Comparison of ENCODE assay signal across 16 cellular contexts in the genomic region with DNA sequence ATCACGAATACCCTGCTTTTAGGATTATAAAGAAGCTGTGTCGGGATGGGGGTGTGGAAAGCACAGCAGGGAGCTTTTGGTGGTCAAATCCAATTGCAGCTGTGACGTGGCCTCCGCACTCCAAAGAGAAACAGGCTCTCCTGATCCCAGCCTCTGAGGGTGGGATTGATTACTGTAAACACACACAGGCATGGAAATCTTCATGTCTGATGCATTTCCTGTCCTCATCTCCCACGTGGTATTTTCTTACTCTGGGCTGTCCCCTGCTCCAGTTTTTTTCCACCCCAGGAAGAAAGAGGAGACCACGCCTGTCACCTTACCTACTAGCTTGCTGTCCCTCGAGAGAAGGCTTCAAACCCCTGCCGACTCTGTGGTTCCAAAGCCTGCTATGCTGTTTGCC. TPM values are rescaled to one million over a fixed set of nuclear protein-coding genes. Genes with fewer than 3 reads are reported as not detected.
DNase-seq lines count a peak whose midpoint lies in the region; ATAC-seq and TF ChIP-seq lines count a peak whose summit lies in the region.
"Had no signal": no experiment of that assay in that cellular context is flagged by ENCODE, and none has a peak within 500 bp of the region (broad histone marks: within the 10 kb centered on the region; RNA-seq: fewer than 3 reads in every experiment).

No MANE protein-coding gene starts in this region.

- no peak overlapping the region for H2AK5ac ChIP-seq in mesendoderm (ENCODE audit: low read length)

- H3K9ac ChIP-seq in mesendoderm (ENCODE audit: low read length), result no peak overlapping the region

- DNase-seq in AG09319 (ENCODE audit: extremely low read depth, low read depth), result peak; percentile 62
- DNase-seq in HCEC 1CT, result peak; percentile 51
- DNase-seq in choroid plexus epithelial cell (ENCODE audit: low read depth), result peak; percentile 91
- peak; percentile 91 for DNase-seq in mesendoderm
- DNase-seq in NCI-H187 (lab: John Stamatoyannopoulos, UW), result no peak
- DNase-seq in NCI-H510A treated with DMSO at 0.1 percent for 48 hours (lab: John Stamatoyannopoulos, UW), result no peak
- no peak for DNase-seq in foreskin melanocyte
- DNase-seq: activated B cell treated with CpG ODN at 0.5 μM for 24 hours; CD4-positive, CD25-positive, alpha-beta regulatory T cell; colonic mucosa; immature natural killer cell; naive thymus-derived CD4-positive, alpha-beta T cell; NCI-H1092; NCI-H524 had no signal

- WGBS in mesendoderm (ENCODE audit: extremely low coverage, insufficient coverage, low lambda C conversion rate), result no CpG with 5 or more reads among the region's 8 CpGs

- no peak overlapping the region for H2BK15ac ChIP-seq in mesendoderm (replicated peaks; ENCODE audit: low read depth)

- no peak overlapping the region for H3K18ac ChIP-seq in mesendoderm (ENCODE audit: low read length)

- no peak overlapping the region for H3K23ac ChIP-seq in mesendoderm (ENCODE audit: low read length)

- H3K4me3 ChIP-seq in choroid plexus epithelial cell (ENCODE audit: low read depth, low read length) (peak overlapping the region; percentile 40), mesendoderm (ENCODE audit: low read length) (no peak overlapping the region)
- H3K4me3 ChIP-seq: colonic mucosa, esophagus muscularis mucosa had no signal

- no peaks in the 10 kb centered on the region for H3K4me1 ChIP-seq in mesendoderm (ENCODE audit: control insufficient read depth, low read depth, low read length)
- H3K4me1 ChIP-seq: colonic mucosa had no signal

- H3K56ac ChIP-seq in mesendoderm (ENCODE audit: low read length), result no peak overlapping the region

- H3K4ac ChIP-seq in mesendoderm (ENCODE audit: low read depth, low read length), result no peak overlapping the region

- no peaks in the 10 kb centered on the region for H3K79me1 ChIP-seq in mesendoderm (ENCODE audit: low read length)

- TF ChIP-seq CTCF in AG09319 (IDR thresholded peaks at IDR 0.05; ENCODE audit: low read depth, low read length) (no peak), choroid plexus epithelial cell (conservative IDR thresholded peaks at IDR 0.05; ENCODE audit: low read depth, low read length) (no peak)

- H3K79me2 ChIP-seq in mesendoderm (ENCODE audit: control insufficient read depth, insufficient read depth, low read length), result no peaks in the 10 kb centered on the region

- ATAC-seq in GM21619 (IDR thresholded peaks at IDR 0.05; ENCODE audit: unreplicated experiment), result no peak
- ATAC-seq: naive thymus-derived CD4-positive, alpha-beta T cell had no signal

- H3K36me3 ChIP-seq in mesendoderm (ENCODE audit: control insufficient read depth, insufficient read depth, low read length), result no peaks in the 10 kb centered on the region
- H3K36me3 ChIP-seq: colonic mucosa, esophagus muscularis mucosa had no signal

- no peak overlapping the region for H4K8ac ChIP-seq in mesendoderm (ENCODE audit: low read depth, low read length)

- H3K4me2 ChIP-seq in mesendoderm (ENCODE audit: low read length), result no peak overlapping the region

- peak overlapping the region; percentile 60 for H3K27ac ChIP-seq in mesendoderm (ENCODE audit: low read depth, low read length)
- H3K27ac ChIP-seq: colonic mucosa, esophagus muscularis mucosa had no signal

- H4K5ac ChIP-seq in mesendoderm (ENCODE audit: low read length), result no peak overlapping the region

- H3K27me3 ChIP-seq in mesendoderm (ENCODE audit: insufficient read depth, low read length, poor library complexity), result no peaks in the 10 kb centered on the region
- H3K27me3 ChIP-seq: colonic mucosa, esophagus muscularis mucosa had no signal

- H2BK5ac ChIP-seq in mesendoderm (ENCODE audit: low read length), result no peak overlapping the region

- peak overlapping the region; percentile 61 for H2BK120ac ChIP-seq in mesendoderm (ENCODE audit: low read depth, low read length)

RNA-seq across cellular contexts. Expression of a gene that starts 22.7 kb away (rescaled TPM):
- 1.2 TPM for polyA plus RNA-seq in mesendoderm (2013, experiment 1 of 2)
- polyA plus RNA-seq in mesendoderm (2013, experiment 2 of 2), result 0.83 TPM
- polyA plus RNA-seq: CD4-positive, CD25-positive, alpha-beta regulatory T cell; naive thymus-derived CD4-positive, alpha-beta T cell had no signal

Comparison
In these comparisons a context has a peak if more than half of its experiments do, and no peak if none do; other contexts are left out.
1. DNase-seq: peak in AG09319 (single experiment), HCEC 1CT (single experiment), choroid plexus epithelial cell (single experiment) and mesendoderm (single experiment); none in NCI-H187 (0 of 2), NCI-H510A treated with DMSO at 0.1 percent for 48 hours (single experiment) and foreskin melanocyte (single experiment).